In the genomic region with DNA sequence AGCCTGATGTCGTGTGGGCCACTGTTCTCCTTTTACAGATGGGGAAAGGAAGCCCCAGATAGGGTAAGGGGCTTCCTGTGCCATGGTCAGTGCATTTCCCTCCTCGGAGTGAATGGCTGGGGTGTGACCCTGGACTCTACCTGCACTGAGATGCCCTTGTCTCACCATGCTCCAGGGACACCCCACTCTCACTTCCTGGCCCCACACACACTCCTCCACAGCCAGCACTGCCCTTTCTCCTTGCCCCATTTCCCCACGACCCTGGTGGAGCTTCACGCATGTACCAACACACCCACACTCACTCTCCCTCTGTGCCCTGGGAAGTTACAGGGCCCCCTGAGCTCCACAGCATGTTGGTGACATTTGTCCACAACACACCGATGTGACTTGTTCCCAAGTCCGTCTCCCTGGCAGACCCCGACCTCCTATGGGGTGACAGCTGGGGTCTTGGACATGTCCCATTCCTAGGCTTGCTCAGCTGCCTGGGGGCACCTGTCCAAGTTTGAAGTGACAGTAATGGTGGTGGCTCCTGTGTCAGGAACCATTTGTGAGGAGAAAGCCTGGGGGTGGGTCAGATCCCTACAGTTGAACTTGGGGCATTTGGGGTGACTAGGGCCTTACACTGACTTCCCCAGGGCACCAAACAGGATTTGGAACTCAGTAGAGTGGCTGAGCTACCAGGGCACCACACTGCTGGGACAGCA, we compare ENCODE assay signal across 1 cellular context.
TF ChIP-seq lines count a peak whose summit lies in the region.

No MANE protein-coding gene starts in this region.

TF ChIP-seq in IMR-90, 13 proteins besides CTCF, POLR2A, EP300 and RAD21 (continued from another document):
- TF ChIP-seq RFX5 (IDR thresholded peaks at IDR 0.05; ENCODE audit: low read depth, low read length) (no peak), MAZ (IDR thresholded peaks at IDR 0.05; ENCODE audit: borderline replicate concordance, low read depth, low read length) (no peak)
